9 cellular contexts compared by ENCODE assay signal in genomic region chr2:230703514-230703913, GRCh38.
"Had no signal": no experiment of that assay in that cellular context is flagged by ENCODE, and none has a peak within 500 bp of the region (broad histone marks: within the 10 kb centered on the region; RNA-seq: fewer than 3 reads in every experiment).

No MANE protein-coding gene starts in this region.

- H3K4me3 Mint-ChIP-seq: HFFc6 had no signal

- DNase-seq: GM23248, H7, HFFc6, IMR-90, KG1 had no signal

- ATAC-seq: HCT116, K562 had no signal

- H3K27ac Mint-ChIP-seq: HFFc6 had no signal

- H2AFZ ChIP-seq: GM23248 had no signal

- H3K36me3 ChIP-seq: HAP-1 had no signal

- H3K4me3 ChIP-seq: GM23248, HAP-1, K562 had no signal

- H3K27ac ChIP-seq: GM23248, HL-60 had no signal

- H3K4me1 ChIP-seq: HAP-1 had no signal

- H3K9me3 ChIP-seq: HAP-1 had no signal

- FAIRE-seq: K562 had no signal
